In the genomic region with DNA sequence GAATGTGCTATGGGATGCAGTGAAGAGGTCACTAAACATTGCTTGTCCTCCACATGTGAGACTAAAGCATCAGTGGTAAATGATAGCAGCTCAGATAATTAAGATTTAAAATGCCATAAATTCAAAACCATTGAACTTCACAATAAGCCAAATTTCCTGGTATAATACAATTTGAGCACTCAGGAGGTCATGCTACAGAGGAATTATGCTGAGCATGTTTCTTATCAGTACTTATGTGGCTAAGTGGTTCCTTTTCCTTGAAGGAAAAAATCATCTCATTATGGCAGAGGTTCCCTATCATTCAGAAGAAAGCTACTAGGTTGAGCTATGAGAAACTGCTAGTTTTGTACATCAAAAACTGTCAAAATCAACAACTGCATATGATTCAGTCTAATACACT, we compare ENCODE assay signal across 20 cellular contexts.
"Had no signal": no experiment of that assay in that cellular context is flagged by ENCODE, and none has a peak within 500 bp of the region (broad histone marks: within the 10 kb centered on the region; RNA-seq: fewer than 3 reads in every experiment).

No MANE protein-coding gene starts in this region.

- H3K27ac Mint-ChIP-seq: activated B cell treated with CpG ODN at 0.5 μM for 24 hours; activated CD4-positive, alpha-beta T cell treated with anti-CD3 and anti-CD28 coated beads, Interleukin-2, amount 10 ng/mL, durations not matched to agents 7 days and 5 days; activated naive CD8-positive, alpha-beta T cell; effector memory CD8-positive, alpha-beta T cell; T-cell had no signal

- H2AFZ ChIP-seq: hepatocyte had no signal

- H3K4me3 Mint-ChIP-seq: activated B cell treated with CpG ODN at 0.5 μM for 24 hours; activated CD4-positive, alpha-beta T cell treated with anti-CD3 and anti-CD28 coated beads, Interleukin-2, amount 10 ng/mL, durations not matched to agents 7 days and 5 days; activated naive CD8-positive, alpha-beta T cell; effector memory CD8-positive, alpha-beta T cell; T-cell had no signal

- H3K27ac ChIP-seq: hepatocyte, right atrium auricular region, skin epidermis, transverse colon had no signal

- DNase-seq: activated B cell treated with CpG ODN at 0.5 μM for 24 hours; activated CD4-positive, alpha-beta T cell treated with anti-CD3 and anti-CD28 coated beads, Interleukin-2, amount 10 ng/mL, durations not matched to agents 7 days and 5 days; activated CD8-positive, alpha-beta memory T cell treated with anti-CD3 and anti-CD28 coated beads for 24 hours; activated gamma-delta T cell treated with Interleukin-2 at 50 U/mL for 16 hours; amygdala; effector memory CD8-positive, alpha-beta T cell; erythroblast; islet precursor cell; nucleus accumbens; stimulated activated CD4-positive, alpha-beta T cell treated with anti-CD3 and anti-CD28 coated beads, Interleukin-4, amount 100 ng/mL, for 4 hours; stimulated activated CD8-positive, alpha-beta memory T cell treated with anti-CD3 and anti-CD28 coated beads, Interleukin-4, amount 100 ng/mL, for 48 hours; stimulated activated naive CD8-positive, alpha-beta T cell treated with anti-CD3 and anti-CD28 coated beads, Interleukin-15, Interleukin-2, amounts not matched to agents 100 U/mL and 50 U/mL, for 24 hours; T-cell; T1000; transverse colon had no signal

- H3K36me3 ChIP-seq: right atrium auricular region, transverse colon had no signal

- H3K4me2 ChIP-seq: hepatocyte had no signal

- H3K36me3 Mint-ChIP-seq: activated naive CD8-positive, alpha-beta T cell; T-cell had no signal

- H3K27me3 Mint-ChIP-seq: activated B cell treated with CpG ODN at 0.5 μM for 24 hours; activated CD4-positive, alpha-beta T cell treated with anti-CD3 and anti-CD28 coated beads, Interleukin-2, amount 10 ng/mL, durations not matched to agents 7 days and 5 days; activated naive CD8-positive, alpha-beta T cell; effector memory CD8-positive, alpha-beta T cell; T-cell had no signal

- H3K79me2 ChIP-seq: hepatocyte had no signal

- ATAC-seq: effector memory CD8-positive, alpha-beta T cell; stimulated activated naive CD8-positive, alpha-beta T cell treated with anti-CD3 and anti-CD28 coated beads, Interleukin-15, Interleukin-2, amounts not matched to agents 100 U/mL and 50 U/mL, for 24 hours; T-cell had no signal

- H3K9me3 ChIP-seq: right atrium auricular region, transverse colon had no signal

- H3K27me3 ChIP-seq: hepatocyte, right atrium auricular region, transverse colon had no signal

- H3K4me3 ChIP-seq: hepatocyte, lung, right atrium auricular region, skin epidermis, transverse colon had no signal
